In the genomic region with DNA sequence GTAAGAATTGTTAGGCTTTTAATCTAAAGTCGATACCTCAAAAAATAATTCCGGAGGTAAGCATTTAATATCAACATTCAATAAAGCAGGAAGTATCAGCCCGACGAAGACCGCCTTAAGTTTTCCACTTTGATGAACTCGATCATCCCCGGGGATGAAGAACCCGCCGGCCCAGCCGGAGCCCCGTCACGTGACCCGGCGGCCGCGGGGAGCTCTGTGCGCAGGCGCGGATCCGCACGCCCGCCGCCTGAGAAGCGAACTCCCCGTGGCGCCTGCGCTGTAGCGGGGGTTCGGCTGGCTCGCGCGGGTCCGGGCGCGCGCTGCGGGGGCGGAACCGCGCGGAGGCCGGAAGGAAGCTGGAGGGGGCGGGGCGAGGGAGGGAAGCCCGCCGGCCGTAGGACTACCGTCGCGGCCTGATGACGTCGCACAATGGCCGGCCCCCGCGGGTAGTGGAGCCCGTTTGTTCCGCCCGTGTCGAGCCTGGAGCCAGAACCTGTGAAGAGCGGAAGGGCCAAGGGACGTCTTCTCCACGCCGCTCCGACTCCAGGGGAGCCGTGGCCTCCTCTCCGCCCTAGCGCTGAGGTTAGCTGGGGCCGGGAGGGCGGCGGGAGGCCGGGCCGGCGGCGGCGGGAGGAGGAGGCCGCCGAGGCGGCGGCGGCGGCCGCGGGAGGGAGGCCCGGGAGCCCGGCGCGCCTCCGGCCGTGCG, we compare ENCODE assay signal across 8 cellular contexts. TPM values are rescaled to one million over a fixed set of nuclear protein-coding genes. Genes with fewer than 3 reads are reported as not detected.
DNase-seq lines count a peak whose midpoint lies in the region; ATAC-seq, FAIRE-seq and TF ChIP-seq lines count a peak whose summit lies in the region.

TSS of gene ZC3H18 (plus strand) at position 419 of the 706 bp plus-strand sequence. CDS start 6,721 bp downstream, outside the sequence.

- intact Hi-C loops in esophagus squamous epithelium (cut with DNase I), result no loop called here

- H3K4me2 ChIP-seq in Karpas-422 (ENCODE audit: low read depth, low read length, poor library complexity, severe bottlenecking), result peak within 1 kb of the TSS; percentile 100

- H3K9ac ChIP-seq in Karpas-422 (ENCODE audit: low read length), result peak within 1 kb of the TSS; percentile 91

- peak within 1 kb of the TSS; percentile 90; the same call in 1 of the 2 replicates for H2AFZ ChIP-seq in Karpas-422 (ENCODE audit: low read length)

- peak in 1 of 6 experiments; percentile 52 for TF ChIP-seq CTCF in esophagus squamous epithelium (IDR thresholded peaks at IDR 0.05)

- H3K27me3 ChIP-seq in Karpas-422 (ENCODE audit: low read length), result no peaks in the 10 kb centered on the region
- H3K27me3 ChIP-seq in esophagus squamous epithelium, result no peaks in the 10 kb centered on the region

- H3K36me3 ChIP-seq in Karpas-422 (ENCODE audit: insufficient read depth, low read length) (peaks cover 11% of the 10 kb centered on the region; the same call in 1 of the 2 replicates), esophagus squamous epithelium (peaks cover 0 to 31% (median 0%) of the 10 kb centered on the region in 3 donors)

- TF ChIP-seq POLR2A in esophagus squamous epithelium (IDR thresholded peaks at IDR 0.05), result peak in 3 of 4 donors; percentile 15 to 67 (median 44)

- H3K9me3 Mint-ChIP-seq in activated T-cell treated with anti-CD3 and anti-CD28 coated beads, Interleukin-2, amount 50 U/mL, for 72 hours, result no peaks in the 10 kb centered on the region

- H3K4me1 ChIP-seq in Karpas-422 (ENCODE audit: low read length) (peaks cover 23% of the 10 kb centered on the region), esophagus squamous epithelium (peaks cover 14 to 37% (median 21%) of the 10 kb centered on the region in 3 donors)

- H3K27ac ChIP-seq in Karpas-422 (ENCODE audit: low read length), result no peak within 1 kb of the TSS
- H3K27ac ChIP-seq in esophagus squamous epithelium, result peak within 1 kb of the TSS; percentile 84 to 94 (median 92)

- H3K9me3 ChIP-seq in Karpas-422 (ENCODE audit: low read length) (no peaks in the 10 kb centered on the region), esophagus squamous epithelium (no peaks in the 10 kb centered on the region)

- H3K4me3 Mint-ChIP-seq in activated T-cell treated with anti-CD3 and anti-CD28 coated beads, Interleukin-2, amount 50 U/mL, for 72 hours, result peak within 1 kb of the TSS; percentile 92 to 93

- peak within 1 kb of the TSS; percentile 91 for H3K27ac Mint-ChIP-seq in activated T-cell treated with anti-CD3 and anti-CD28 coated beads, Interleukin-2, amount 50 U/mL, for 72 hours

- H4K20me1 ChIP-seq in Karpas-422 (ENCODE audit: insufficient read depth, low read depth, low read length), result peaks cover 26% of the 10 kb centered on the region

- FAIRE-seq in RCC 7860 (lab: Jason Lieb, UNC), result no peak

- H3K27me3 Mint-ChIP-seq in activated T-cell treated with anti-CD3 and anti-CD28 coated beads, Interleukin-2, amount 50 U/mL, for 72 hours (ENCODE audit: low read depth), result no peaks in the 10 kb centered on the region

- peaks cover 41% of the 10 kb centered on the region for H3K79me2 ChIP-seq in Karpas-422 (ENCODE audit: low read length)

- peak; percentile 74 for ATAC-seq in GM21786 (IDR thresholded peaks at IDR 0.05; ENCODE audit: unreplicated experiment)
- peak; percentile 78 to 82 for ATAC-seq in activated T-cell treated with anti-CD3 and anti-CD28 coated beads, Interleukin-2, amount 50 U/mL, for 72 hours (replicated peaks in 1 of 2)

- H3K9me2 ChIP-seq in Karpas-422 (replicated peaks; ENCODE audit: insufficient read depth, low read length), result no peaks in the 10 kb centered on the region

- WGBS in esophagus squamous epithelium, 2 donors, result 0 to 1% methylated on average over 15 to 17 of the region's 90 CpGs

- H3K4me3 ChIP-seq in Karpas-422 (ENCODE audit: low read length) (peak within 1 kb of the TSS; percentile 99), esophagus squamous epithelium (peak within 1 kb of the TSS; percentile 80 to 96 (median 90))

- peaks cover 57% of the 10 kb centered on the region for H3K4me1 Mint-ChIP-seq in activated T-cell treated with anti-CD3 and anti-CD28 coated beads, Interleukin-2, amount 50 U/mL, for 72 hours (ENCODE audit: low read depth)

- H3K36me3 Mint-ChIP-seq in activated T-cell treated with anti-CD3 and anti-CD28 coated beads, Interleukin-2, amount 50 U/mL, for 72 hours (ENCODE audit: insufficient read depth in 2 of 2), result peaks cover 0 to 5% of the 10 kb centered on the region in 2 donors

- peak; percentile 92 for DNase-seq in DMS153 treated with DMSO at 0.1 percent for 48 hours (lab: John Stamatoyannopoulos, UW; ENCODE audit: unreplicated experiment)
- peak; percentile 99 for DNase-seq in Karpas-422
- peak; percentile 82 for DNase-seq in RCC 7860 (ENCODE audit: low spot score)
- DNase-seq in activated T-cell treated with anti-CD3 and anti-CD28 coated beads, Interleukin-2, amount 50 U/mL, for 72 hours, result peak; percentile 96 to 98
- peak; percentile 82 for DNase-seq in esophagus squamous epithelium (lab: John Stamatoyannopoulos, UW)
- peak; percentile 97 for DNase-seq in myocyte (ENCODE audit: low read depth)
- peak; percentile 91 to 99 for DNase-seq in stimulated activated CD8-positive, alpha-beta memory T cell treated with anti-CD3 and anti-CD28 coated beads, Interleukin-7, amount 100 ng/mL, for 4 hours (ENCODE audit: low read depth in 2 of 2)

RNA-seq across cellular contexts. Expression of gene ZC3H18, which starts in this region (rescaled TPM):
- 8.3 and 17.5 TPM in 2 replicates for total RNA-seq in Karpas-422 (2014; rRNA removed; shearing (Covaris generic); ENCODE audit: low replicate concordance)
- total RNA-seq in activated T-cell treated with anti-CD3 and anti-CD28 coated beads, Interleukin-2, amount 50 U/mL, for 72 hours, result 10 to 100 TPM; 88.7 to 99.0 TPM
- total RNA-seq in esophagus squamous epithelium (10 to 100 TPM; 15.4 to 27.3 (median 17.5) TPM), myocyte (10.4 and 13.4 TPM in 2 replicates)
- polyA plus RNA-seq in myocyte (2012), result 20.7 TPM
